ENCODE assay signal across 11 cellular contexts in genomic region chr16:29680180-29680598, GRCh38. TPM values are rescaled to one million over a fixed set of nuclear protein-coding genes. Genes with fewer than 3 reads are reported as not detected.
DNase-seq lines count a peak whose midpoint lies in the region; ATAC-seq, FAIRE-seq and TF ChIP-seq lines count a peak whose summit lies in the region.
"Had no signal": no experiment of that assay in that cellular context is flagged by ENCODE, and none has a peak within 500 bp of the region (broad histone marks: within the 10 kb centered on the region; RNA-seq: fewer than 3 reads in every experiment).

No MANE protein-coding gene starts in this region.

- no peak overlapping the region for H3K4me2 ChIP-seq in mammary epithelial cell (ENCODE audit: insufficient read depth, low read depth, low read length)

- H3K36me3 ChIP-seq in breast epithelium = no peaks in the 10 kb centered on the region
- H3K36me3 ChIP-seq in mammary epithelial cell (ENCODE audit: insufficient read depth, low read length) = no peaks in the 10 kb centered on the region
- no peaks in the 10 kb centered on the region for H3K36me3 ChIP-seq in upper lobe of right lung
- H3K36me3 ChIP-seq: SJSA1 had no signal

- no peak for FAIRE-seq in frontal cortex (lab: Jason Lieb, UNC)

- peaks cover 18% of the 10 kb centered on the region for H3K4me1 Mint-ChIP-seq in activated naive CD8-positive, alpha-beta T cell treated with anti-CD3 and anti-CD28 coated beads, Interleukin-2, amount 10 ng/mL, durations not matched to agents 7 days and 5 days

- intact Hi-C loops in breast epithelium (cut with DNase I; ENCODE audit: low total_unique reads) = no loop called here
- intact Hi-C loops in mammary epithelial cell (cut with micrococcal nuclease) = no loop called here
- intact Hi-C loops in left colon (cut with DNase I, micrococcal nuclease) = no loop called here
- intact Hi-C loops in upper lobe of right lung (cut with DNase I) = no loop called here

- no peak for ATAC-seq in activated naive CD8-positive, alpha-beta T cell treated with anti-CD3 and anti-CD28 coated beads, Interleukin-2, amount 10 ng/mL, durations not matched to agents 7 days and 5 days (ENCODE audit: low read depth)
- ATAC-seq in left colon (peak; percentile 75), upper lobe of right lung (no peak), GM21528 (IDR thresholded peaks at IDR 0.05; ENCODE audit: low FRiP score, unreplicated experiment) (no peak)

- no peaks in the 10 kb centered on the region for H3K79me2 ChIP-seq in mammary epithelial cell (ENCODE audit: insufficient read depth, low read length)

- BruUV-seq in mammary epithelial cell (replicated peaks; lab: Mats Ljungman, UMichigan) = no TSS peak

- H3K9ac ChIP-seq in mammary epithelial cell (ENCODE audit: insufficient read depth, low read length) = no peak overlapping the region

- CTCF ChIA-PET in mammary epithelial cell (lab: Charles Lee; ENCODE audit: low non-redundant PET) = no interaction called here

- no peak for TF ChIP-seq CTCF in breast epithelium (IDR thresholded peaks at IDR 0.05)
- no peak for TF ChIP-seq CTCF in mammary epithelial cell (conservative IDR thresholded peaks at IDR 0.05 in 1 of 2, IDR thresholded peaks at IDR 0.05 in 1 of 2; ENCODE audit: extremely low read depth in 1 of 2, insufficient read depth in 1 of 2, low read depth in 1 of 2, low read length in 2 of 2)
- TF ChIP-seq CTCF in upper lobe of right lung (IDR thresholded peaks at IDR 0.05) = no peak

- 55% methylated on average over 8 of the region's 10 CpGs for WGBS in mammary epithelial cell (ENCODE audit: low coverage, missing lambda C conversion rate)

- POLR2A ChIA-PET in activated naive CD8-positive, alpha-beta T cell treated with anti-CD3 and anti-CD28 coated beads, Interleukin-2, amount 10 ng/mL, durations not matched to agents 7 days and 5 days (lab: Charles Lee) = interaction anchor here (0.6 to 4.6 kb wide), 7 partner anchors 12 to 281 kb away, joined by 3 to 32 read pairs (median 5); partner anchors contain the start of genes PAGR1, SPN and TMEM219

- no peaks in the 10 kb centered on the region for H3K9me3 Mint-ChIP-seq in activated naive CD8-positive, alpha-beta T cell treated with anti-CD3 and anti-CD28 coated beads, Interleukin-2, amount 10 ng/mL, durations not matched to agents 7 days and 5 days

- H3K4me1 ChIP-seq in breast epithelium (no peaks in the 10 kb centered on the region), mammary epithelial cell (ENCODE audit: insufficient read depth, low read length) (no peaks in the 10 kb centered on the region), upper lobe of right lung (no peaks in the 10 kb centered on the region)
- H3K4me1 ChIP-seq: SJSA1 had no signal

- H3K4me3 ChIP-seq in breast epithelium = peak overlapping the region in 2 of 3 donors; percentile 45 to 58
- no peak overlapping the region for H3K4me3 ChIP-seq in mammary epithelial cell (replicated peaks in 1 of 3; ENCODE audit: insufficient read depth in 1 of 3, low read depth in 2 of 3, low read length in 3 of 3)
- peak overlapping the region; percentile 45 for H3K4me3 ChIP-seq in upper lobe of right lung
- H3K4me3 ChIP-seq: SJSA1 had no signal

- no peak overlapping the region for H2AFZ ChIP-seq in mammary epithelial cell (ENCODE audit: low read depth, low read length)

- H3K27me3 ChIP-seq in breast epithelium (no peaks in the 10 kb centered on the region), mammary epithelial cell (ENCODE audit: insufficient read depth, low read length) (no peaks in the 10 kb centered on the region), upper lobe of right lung (no peaks in the 10 kb centered on the region)
- H3K27me3 ChIP-seq: SJSA1 had no signal

- H3K36me3 Mint-ChIP-seq in activated naive CD8-positive, alpha-beta T cell treated with anti-CD3 and anti-CD28 coated beads, Interleukin-2, amount 10 ng/mL, durations not matched to agents 7 days and 5 days = peaks cover 12% of the 10 kb centered on the region

- DNase-seq in breast epithelium (ENCODE audit: low spot score in 2 of 2) = no peak
- no peak for DNase-seq in mammary epithelial cell
- no peak for DNase-seq in activated naive CD8-positive, alpha-beta T cell treated with anti-CD3 and anti-CD28 coated beads, Interleukin-2, amount 10 ng/mL, durations not matched to agents 7 days and 5 days
- DNase-seq in left colon = peak; percentile 61 to 72
- no peak for DNase-seq in upper lobe of right lung
- no peak for DNase-seq in activated naive CD4-positive, alpha-beta T cell treated with Interleukin-2 at 50 U/mL for 16 hours
- DNase-seq in frontal cortex (ENCODE audit: low spot score in 2 of 2) = no peak
- DNase-seq: NCI-H1048 had no signal

- H3K27me3 Mint-ChIP-seq in activated naive CD8-positive, alpha-beta T cell treated with anti-CD3 and anti-CD28 coated beads, Interleukin-2, amount 10 ng/mL, durations not matched to agents 7 days and 5 days = no peaks in the 10 kb centered on the region

- H3K9me3 ChIP-seq in breast epithelium = no peaks in the 10 kb centered on the region
- no peaks in the 10 kb centered on the region for H3K9me3 ChIP-seq in mammary epithelial cell (replicated peaks; ENCODE audit: insufficient read depth, low read length)
- H3K9me3 ChIP-seq in upper lobe of right lung = no peaks in the 10 kb centered on the region
- H3K9me3 ChIP-seq: SJSA1 had no signal

- H3K27ac Mint-ChIP-seq in activated naive CD8-positive, alpha-beta T cell treated with anti-CD3 and anti-CD28 coated beads, Interleukin-2, amount 10 ng/mL, durations not matched to agents 7 days and 5 days = peak overlapping the region; percentile 86

- peak overlapping the region; percentile 82 for H3K4me3 Mint-ChIP-seq in activated naive CD8-positive, alpha-beta T cell treated with anti-CD3 and anti-CD28 coated beads, Interleukin-2, amount 10 ng/mL, durations not matched to agents 7 days and 5 days

- TF ChIP-seq POLR2A in breast epithelium (IDR thresholded peaks at IDR 0.05) = no peak

- H3K27ac ChIP-seq in breast epithelium = no peak overlapping the region
- H3K27ac ChIP-seq in mammary epithelial cell (ENCODE audit: insufficient read depth, low read depth, low read length) = no peak overlapping the region
- no peak overlapping the region for H3K27ac ChIP-seq in upper lobe of right lung
- H3K27ac ChIP-seq: SJSA1 had no signal

- no peaks in the 10 kb centered on the region for H4K20me1 ChIP-seq in mammary epithelial cell (ENCODE audit: insufficient read depth, low read length)

- dilution Hi-C loops in mammary epithelial cell (cut with HindIII; ENCODE audit: low sequenced_read_pairs) = no loop called here

- in situ Hi-C loops in mammary epithelial cell (cut with MboI; ENCODE audit: low sequenced_read_pairs in 2 of 2) = no loop called here

RNA-seq across cellular contexts. Expression of gene QPRT, which starts 1.2 kb away (rescaled TPM):
- total RNA-seq in breast epithelium (10 to 100 TPM in 1 of 3 donors, 1 to 10 TPM in 2; 2.4 to 13.3 (median 9.5) TPM), mammary epithelial cell (under 1 TPM; 0.12 to 0.33 TPM), left colon (10 to 100 TPM; 44.9 to 47.4 TPM), upper lobe of right lung (15.0 TPM), frontal cortex (2.9 TPM)
- polyA plus RNA-seq in mammary epithelial cell = 1.00 TPM
- polyA minus RNA-seq in mammary epithelial cell = 8.8 TPM
- total RNA-seq in activated naive CD8-positive, alpha-beta T cell treated with anti-CD3 and anti-CD28 coated beads, Interleukin-2, amount 10 ng/mL, durations not matched to agents 7 days and 5 days = 10 to 100 TPM in 1 of 2 experiments, 1 to 10 TPM in 1; 7.4 to 10.0 TPM

RNA-seq across cellular contexts. Expression of gene SPN, which starts 17.1 kb away (rescaled TPM):
- total RNA-seq in breast epithelium (1 to 10 TPM; 1.4 to 5.1 (median 2.3) TPM), mammary epithelial cell (not detected), left colon (1 to 10 TPM; 1.8 to 3.5 TPM), upper lobe of right lung (70.7 TPM), frontal cortex (under 0.01 TPM)
- polyA plus RNA-seq in mammary epithelial cell = not detected
- polyA minus RNA-seq in mammary epithelial cell = not detected
- 100 to 1,000 TPM; 255 to 263 TPM for total RNA-seq in activated naive CD8-positive, alpha-beta T cell treated with anti-CD3 and anti-CD28 coated beads, Interleukin-2, amount 10 ng/mL, durations not matched to agents 7 days and 5 days
- total RNA-seq: SJSA1 had no signal
- polyA plus RNA-seq: BJ had no signal

Comparison
In these comparisons a context has a peak if more than half of its experiments do, and no peak if none do; other contexts are left out.
1. H3K4me3 ChIP-seq: peak in breast epithelium (2 of 3) and upper lobe of right lung (single experiment); none in mammary epithelial cell (0 of 3).
2. DNase-seq: peak in left colon (2 of 2); none in breast epithelium (0 of 2), mammary epithelial cell (single experiment), activated naive CD8-positive, alpha-beta T cell treated with anti-CD3 and anti-CD28 coated beads, Interleukin-2, amount 10 ng/mL, durations not matched to agents 7 days and 5 days (single experiment), upper lobe of right lung (single experiment), activated naive CD4-positive, alpha-beta T cell treated with Interleukin-2 at 50 U/mL for 16 hours (single experiment) and frontal cortex (0 of 2).
3. RNA of gene SPN, which starts 17.1 kb away (total RNA-seq): 255 to 263 TPM in activated naive CD8-positive, alpha-beta T cell treated with anti-CD3 and anti-CD28 coated beads, Interleukin-2, amount 10 ng/mL, durations not matched to agents 7 days and 5 days and 70.7 TPM in upper lobe of right lung (single experiment); 1.8 to 3.5 TPM in left colon, 1.4 to 5.1 TPM in breast epithelium, not detected in mammary epithelial cell and under 0.01 TPM in frontal cortex (single experiment); every median in the first group is over 10 times any median in the second.